ENCODE assay signal across 8 cellular contexts in the genomic region with DNA sequence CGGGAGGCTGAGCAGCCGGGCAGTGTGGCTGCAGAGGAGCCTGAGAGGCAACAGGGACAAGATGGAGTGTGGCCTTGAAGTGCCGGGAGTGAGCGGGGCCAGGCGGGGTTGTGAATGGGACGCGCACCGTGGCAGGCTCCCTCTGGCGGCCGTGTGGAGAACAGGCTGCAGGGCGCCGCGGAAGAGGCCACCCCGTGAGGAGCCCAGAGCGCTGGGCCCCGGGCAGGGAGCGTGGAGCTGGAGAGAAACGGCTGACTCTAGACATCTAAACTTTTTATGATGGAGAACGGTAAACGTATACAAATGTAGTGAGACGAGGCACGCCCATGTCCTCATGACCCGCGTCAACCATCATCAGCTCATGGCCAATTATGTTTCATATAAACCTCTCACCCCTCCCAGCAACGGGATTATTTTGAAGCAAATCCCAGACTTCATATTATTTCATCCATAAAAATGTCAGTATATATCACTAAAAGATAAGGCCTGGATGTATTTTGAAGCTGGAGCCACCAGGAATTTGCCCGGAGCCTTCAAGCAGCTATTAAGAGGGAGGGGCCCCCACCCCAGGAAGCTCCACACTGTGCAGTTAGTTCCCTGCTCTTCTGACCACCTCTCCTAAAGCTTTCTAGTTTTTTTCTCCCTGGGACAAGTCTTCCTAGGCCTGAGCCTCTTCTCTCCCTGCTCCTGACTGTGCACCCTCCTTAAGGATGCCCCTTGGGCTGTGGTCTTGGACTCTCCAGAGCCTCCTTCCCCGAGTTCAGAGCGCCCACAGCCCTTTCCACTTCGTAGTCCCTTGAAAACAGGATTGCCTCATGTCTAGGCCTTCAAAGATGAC.
A peak's percentile ranks its signal among the peaks of the same experiment; 100 is the strongest.
DNase-seq lines count a peak whose midpoint lies in the region; ATAC-seq and TF ChIP-seq lines count a peak whose summit lies in the region.

No MANE protein-coding gene starts in this region.

- H3K9me3 ChIP-seq in BE2C (no peaks in the 10 kb centered on the region), adipocyte (ENCODE audit: control insufficient read depth, low read length) (no peaks in the 10 kb centered on the region), right atrium auricular region (no peaks in the 10 kb centered on the region), aorta (ENCODE audit: control insufficient read depth, low read length) (no peaks in the 10 kb centered on the region)

- H3K4me1 ChIP-seq in BE2C, result peaks cover 20% of the 10 kb centered on the region
- H3K4me1 ChIP-seq in adipocyte (ENCODE audit: control insufficient read depth, insufficient read depth, low read length), result peaks cover 35% of the 10 kb centered on the region
- H3K4me1 ChIP-seq in right atrium auricular region, result peaks cover 0 to 33% of the 10 kb centered on the region in 2 donors
- no peaks in the 10 kb centered on the region for H3K4me1 ChIP-seq in aorta (ENCODE audit: control insufficient read depth in 1 of 2, insufficient read depth in 2 of 2, low read length in 2 of 2)

- intact Hi-C loops in aorta (cut with DNase I), result loop anchor here (1.0 to 5.0 kb wide), 7 partner anchors 77 to 249 kb away; partner anchors contain the start of gene SMAD6 (in 1 of the 2)

- peak; percentile 58 for ATAC-seq in GM21367 (IDR thresholded peaks at IDR 0.05; ENCODE audit: unreplicated experiment)
- peak; percentile 94 for ATAC-seq in aorta (ENCODE audit: low FRiP score)

- no peaks in the 10 kb centered on the region for H3K27me3 ChIP-seq in BE2C
- no peaks in the 10 kb centered on the region for H3K27me3 ChIP-seq in adipocyte (replicated peaks; ENCODE audit: control insufficient read depth, insufficient read depth, low read length)
- no peaks in the 10 kb centered on the region for H3K27me3 ChIP-seq in right atrium auricular region
- no peaks in the 10 kb centered on the region for H3K27me3 ChIP-seq in aorta (ENCODE audit: control insufficient read depth in 1 of 2, insufficient read depth in 2 of 2, low read length in 1 of 2)

- peak overlapping the region; percentile 79 for H3K9ac ChIP-seq in adipocyte (ENCODE audit: low read length)

- DNase-seq in BE2C (peak; percentile 83), NCI-H1092 treated with DMSO at 0.1 percent for 48 hours (lab: John Stamatoyannopoulos, UW) (peak; percentile 67), T-helper 1 cell (peak; percentile 39 to 72 (median 58)), adipocyte (ENCODE audit: low read depth) (peak; percentile 94), right atrium auricular region (ENCODE audit: low spot score) (peak; percentile 90), retinal pigment epithelial cell (ENCODE audit: low read depth) (peak; percentile 79), aorta (peak; percentile 91 to 96)

- H3K36me3 ChIP-seq in BE2C (no peaks in the 10 kb centered on the region), adipocyte (ENCODE audit: control insufficient read depth, insufficient read depth, low read length, severe bottlenecking) (no peaks in the 10 kb centered on the region), right atrium auricular region (no peaks in the 10 kb centered on the region), aorta (ENCODE audit: control insufficient read depth in 1 of 2, insufficient read depth in 2 of 2, low read length in 1 of 2) (no peaks in the 10 kb centered on the region)

- TF ChIP-seq CTCF in BE2C (IDR thresholded peaks at IDR 0.05; ENCODE audit: low read depth, low read length) (peak; percentile 71), right atrium auricular region (IDR thresholded peaks at IDR 0.05) (peak; percentile 97 to 98), retinal pigment epithelial cell (conservative IDR thresholded peaks at IDR 0.05; ENCODE audit: low read depth, low read length) (peak; percentile 87)

- WGBS in aorta, 2 donors, result 7 to 9% methylated on average over 28 to 29 of the region's 29 CpGs

- H3K4me3 ChIP-seq in BE2C (ENCODE audit: low read depth, low read length), result no peak overlapping the region
- H3K4me3 ChIP-seq in adipocyte (ENCODE audit: low read length), result peak overlapping the region; percentile 40
- peak overlapping the region in 1 of 2 donors; percentile 8 for H3K4me3 ChIP-seq in right atrium auricular region
- H3K4me3 ChIP-seq in retinal pigment epithelial cell (ENCODE audit: low read length), result no peak overlapping the region
- H3K4me3 ChIP-seq in aorta (ENCODE audit: low read length in 2 of 2), result no peak overlapping the region

- H3K27ac ChIP-seq in right atrium auricular region, result peak overlapping the region; percentile 83 to 89
- H3K27ac ChIP-seq in aorta (ENCODE audit: low read depth in 1 of 2, low read length in 2 of 2), result peak overlapping the region; percentile 37 to 71
